Comparison of ENCODE assay signal across 8 cellular contexts in genomic region chr1:96845464-96845863, GRCh38.
DNase-seq lines count a peak whose midpoint lies in the region; ATAC-seq and TF ChIP-seq lines count a peak whose summit lies in the region.

No MANE protein-coding gene starts in this region.

- H3K27ac Mint-ChIP-seq in neural crest cell (ENCODE audit: unreplicated experiment): no peak overlapping the region

- BruUV-seq in A673 (replicated peaks; lab: Mats Ljungman, UMichigan): no TSS peak

- CTCF ChIA-PET in A673 (lab: Charles Lee): no interaction called here

- no peaks in the 10 kb centered on the region for H3K9me3 ChIP-seq in A673 (ENCODE audit: low read depth, low read length, poor library complexity, severe bottlenecking)

- H3K27me3 ChIP-seq in A673 (replicated peaks; ENCODE audit: insufficient read depth, low read depth, low read length, poor library complexity) (no peaks in the 10 kb centered on the region), dorsolateral prefrontal cortex (no peaks in the 10 kb centered on the region)

- TF ChIP-seq CTCF in A673 (conservative IDR thresholded peaks at IDR 0.05; ENCODE audit: low read depth, low read length): peak; percentile 76
- peak in 53 of 56 donors; percentile 21 to 78 (median 54) for TF ChIP-seq CTCF in dorsolateral prefrontal cortex (IDR thresholded peaks at IDR 0.05 in 54 of 56, conservative IDR thresholded peaks at IDR 0.05 in 2 of 56; ENCODE audit: low read depth in 1 of 56, partially characterized antibody in 56 of 56)
- TF ChIP-seq CTCF in neural crest cell (conservative IDR thresholded peaks at IDR 0.05): peak; percentile 54

- H3K36me3 ChIP-seq in A673 (ENCODE audit: insufficient read depth, low read length, poor library complexity, severe bottlenecking): no peaks in the 10 kb centered on the region

- H3K4me1 ChIP-seq in A673 (ENCODE audit: insufficient read depth, low read length, poor library complexity, severe bottlenecking): no peaks in the 10 kb centered on the region

- H3K4me3 Mint-ChIP-seq in neural crest cell: no peak overlapping the region

- H3K4me3 ChIP-seq in A673 (ENCODE audit: low read depth, low read length, poor library complexity, severe bottlenecking) (no peak overlapping the region), dorsolateral prefrontal cortex (no peak overlapping the region)

- H3K9me3 Mint-ChIP-seq in neural crest cell: peaks cover 6% of the 10 kb centered on the region

- intact Hi-C loops in A673 (cut with micrococcal nuclease; ENCODE audit: unreplicated experiment) (loop anchor here (10.0 kb wide), 3 partner anchors 209 to 891 kb away; no protein-coding TSS in a partner anchor), dorsolateral prefrontal cortex (cut with DNase I) (loop anchor here in 1 of 2 donors (5.0 kb wide), 1 partner anchor 608 kb away; no protein-coding TSS in a partner anchor)

- DNase-seq in A673 (ENCODE audit: low spot score): peak; percentile 53
- DNase-seq in RPMI7951 (ENCODE audit: low read depth): peak; percentile 46
- DNase-seq in dorsolateral prefrontal cortex: peak in 3 of 10 donors; percentile 13 to 46 (median 42)
- peak; percentile 9 for DNase-seq in neural crest cell (ENCODE audit: low read depth, low spot score)
- DNase-seq in NCI-H524 treated with DMSO at 0.1 percent for 48 hours (lab: John Stamatoyannopoulos, UW): no peak
- no peak for DNase-seq in GF-D8 (lab: John Stamatoyannopoulos, UW)

- POLR2A ChIA-PET in A673 (lab: Charles Lee; ENCODE audit: low non-redundant PET): no interaction called here

- H3K4me1 Mint-ChIP-seq in neural crest cell: peaks cover 7% of the 10 kb centered on the region

- H3K27ac ChIP-seq in A673 (ENCODE audit: low read depth, low read length, poor library complexity, severe bottlenecking) (no peak overlapping the region), dorsolateral prefrontal cortex (no peak overlapping the region)

- ATAC-seq in GM18511 (IDR thresholded peaks at IDR 0.05; ENCODE audit: unreplicated experiment) (peak; percentile 81), HG02973 (IDR thresholded peaks at IDR 0.05; ENCODE audit: unreplicated experiment) (peak; percentile 71)

- H3K27me3 Mint-ChIP-seq in neural crest cell (ENCODE audit: low read depth): no peaks in the 10 kb centered on the region

- H3K36me3 Mint-ChIP-seq in neural crest cell (ENCODE audit: low read depth): no peaks in the 10 kb centered on the region

Comparison
In these comparisons a context has a peak if more than half of its experiments do, and no peak if none do; other contexts are left out.
1. DNase-seq: peak in A673 (single experiment), RPMI7951 (single experiment) and neural crest cell (single experiment); none in NCI-H524 treated with DMSO at 0.1 percent for 48 hours (single experiment) and GF-D8 (single experiment).
2. Peak in every context shown above with its lines, with median percentiles within 50 percentile points of each other: CTCF ChIP-seq.